In genomic region chr2:86185517-86186212, GRCh38 we compare ENCODE assay signal across 12 cellular contexts. TPM values are rescaled to one million over a fixed set of nuclear protein-coding genes. Genes with fewer than 3 reads are reported as not detected.
DNase-seq lines count a peak whose midpoint lies in the region; ATAC-seq and TF ChIP-seq lines count a peak whose summit lies in the region.
"Had no signal": no experiment of that assay in that cellular context is flagged by ENCODE, and none has a peak within 500 bp of the region (broad histone marks: within the 10 kb centered on the region; RNA-seq: fewer than 3 reads in every experiment).

No MANE protein-coding gene starts in this region.

- no peaks in the 10 kb centered on the region; the same call in 1 of the 2 replicates for H3K36me3 ChIP-seq in Panc1 (ENCODE audit: control insufficient read depth, insufficient read depth, low read length)
- H3K36me3 ChIP-seq: prostate gland had no signal

- H3K27ac ChIP-seq in Panc1 (ENCODE audit: low read length) (no peak overlapping the region), foreskin keratinocyte (no peak overlapping the region)
- H3K27ac ChIP-seq: 22Rv1, prostate gland had no signal

- H3K9me3 ChIP-seq in Panc1 (ENCODE audit: control insufficient read depth, insufficient read depth, low read depth, low read length), result no peaks in the 10 kb centered on the region
- H3K9me3 ChIP-seq: prostate gland had no signal

- no peak overlapping the region for H3K4me3 ChIP-seq in Panc1 (ENCODE audit: low read depth in 2 of 2, low read length in 2 of 2)
- H3K4me3 ChIP-seq: prostate gland had no signal

- no TSS peak for BruUV-seq in Panc1 (replicated peaks; lab: Mats Ljungman, UMichigan)

- H3K27me3 ChIP-seq in Panc1 (ENCODE audit: control insufficient read depth, insufficient read depth, low read length) (no peaks in the 10 kb centered on the region), foreskin keratinocyte (no peaks in the 10 kb centered on the region)

- H3K4me1 ChIP-seq in Panc1 (ENCODE audit: control insufficient read depth, insufficient read depth, low read length), result peaks cover 9% of the 10 kb centered on the region
- peaks cover 6% of the 10 kb centered on the region for H3K4me1 ChIP-seq in foreskin keratinocyte
- H3K4me1 ChIP-seq: prostate gland had no signal

- TF ChIP-seq CTCF in Panc1 (IDR thresholded peaks at IDR 0.05), result no peak
- no peak for TF ChIP-seq CTCF in foreskin keratinocyte (conservative IDR thresholded peaks at IDR 0.05)

- intact Hi-C loops in Panc1 (cut with micrococcal nuclease; ENCODE audit: unreplicated experiment), result no loop called here

- POLR2A ChIA-PET in Panc1 (lab: Charles Lee), result no interaction called here

- ATAC-seq in Panc1 (peak; percentile 53), foreskin keratinocyte (peak; percentile 14), GM18873 (IDR thresholded peaks at IDR 0.05; ENCODE audit: low FRiP score, unreplicated experiment) (no peak), HG03097 (IDR thresholded peaks at IDR 0.05; ENCODE audit: low FRiP score, unreplicated experiment) (no peak)

- CTCF ChIA-PET in Panc1 (lab: Charles Lee), result no interaction called here

- in situ Hi-C loops in Panc1 (cut with HindIII; ENCODE audit: low pct_unique_long_range_greater_than_20kb, low sequenced_read_pairs), result no loop called here

- peak; percentile 55 for DNase-seq in DMS 273 (lab: John Stamatoyannopoulos, UW; ENCODE audit: unreplicated experiment)
- no peak for DNase-seq in DMS 273 treated with DMSO at 0.1 percent for 48 hours (lab: John Stamatoyannopoulos, UW)
- no peak for DNase-seq in Panc1 (ENCODE audit: low read depth, low spot score)
- DNase-seq in foreskin keratinocyte, result peak in 1 of 2 donors; percentile 1
- DNase-seq in stimulated activated naive CD4-positive, alpha-beta T cell treated with Interleukin-2 at 50 U/mL for 16 hours (lab: John Stamatoyannopoulos, UW), result peak; percentile 2
- no peak for DNase-seq in AG20443 (ENCODE audit: low spot score)
- DNase-seq: amniotic stem cell, MM.1S had no signal

RNA-seq across cellular contexts. Expression of gene IMMT, which starts 9.6 kb away (rescaled TPM):
- total RNA-seq in Panc1 (2021; ENCODE audit: unreplicated experiment) (138 TPM), foreskin keratinocyte (95.6 and 105 TPM in 2 replicates)
- 90.3 TPM for polyA plus RNA-seq in Panc1 (2012; ENCODE audit: insufficient read length)
- 70.3 and 79.4 TPM in 2 replicates for polyA plus RNA-seq in foreskin keratinocyte

RNA-seq across cellular contexts. Expression of gene MRPL35, which starts 13.6 kb away (rescaled TPM):
- 40.9 TPM for total RNA-seq in Panc1 (2021; ENCODE audit: unreplicated experiment)
- polyA plus RNA-seq in Panc1 (2012; ENCODE audit: insufficient read length), result 21.1 TPM
- total RNA-seq in foreskin keratinocyte, result 51.6 and 54.3 TPM in 2 replicates
- polyA plus RNA-seq in foreskin keratinocyte, result 41.1 and 47.9 TPM in 2 replicates

Comparison
In these comparisons a context has a peak if more than half of its experiments do, and no peak if none do; other contexts are left out.
1. DNase-seq: peak in DMS 273 (single experiment) and stimulated activated naive CD4-positive, alpha-beta T cell treated with Interleukin-2 at 50 U/mL for 16 hours (single experiment); none in DMS 273 treated with DMSO at 0.1 percent for 48 hours (single experiment), Panc1 (single experiment) and AG20443 (single experiment).
2. ATAC-seq: peak in Panc1 (single experiment) and foreskin keratinocyte (single experiment); none in GM18873 (single experiment) and HG03097 (single experiment).